Comparison of ENCODE assay signal across 27 cellular contexts in genomic region chr17:19345067-19345460, GRCh38. TPM values are rescaled to one million over a fixed set of nuclear protein-coding genes. Genes with fewer than 3 reads are reported as not detected.
DNase-seq lines count a peak whose midpoint lies in the region; ATAC-seq, FAIRE-seq and TF ChIP-seq lines count a peak whose summit lies in the region.
"Had no signal": no experiment of that assay in that cellular context is flagged by ENCODE, and none has a peak within 500 bp of the region (broad histone marks: within the 10 kb centered on the region; RNA-seq: fewer than 3 reads in every experiment).

No MANE protein-coding gene starts in this region.

- H3K4me3 ChIP-seq in breast epithelium (no peak overlapping the region), mammary epithelial cell (replicated peaks in 1 of 3; ENCODE audit: insufficient read depth in 1 of 3, low read depth in 2 of 3, low read length in 3 of 3) (no peak overlapping the region), K562 (no peak overlapping the region), neuronal stem cell (ENCODE audit: low read length in 2 of 2) (no peak overlapping the region), uterus (no peak overlapping the region)
- H3K4me3 ChIP-seq: esophagus squamous epithelium, GM12878, heart right ventricle had no signal

- intact Hi-C loops in breast epithelium (cut with DNase I; ENCODE audit: low total_unique reads) (no loop called here), mammary epithelial cell (cut with micrococcal nuclease) (no loop called here), K562 (cut with micrococcal nuclease) (no loop called here), uterus (cut with DNase I; ENCODE audit: low total_unique reads) (no loop called here)

- peaks cover 3% of the 10 kb centered on the region for H3K79me1 ChIP-seq in neuronal stem cell (ENCODE audit: low read depth, low read length)

- TF ChIP-seq CTCF in breast epithelium (IDR thresholded peaks at IDR 0.05) = no peak
- no peak for TF ChIP-seq CTCF in mammary epithelial cell (conservative IDR thresholded peaks at IDR 0.05 in 1 of 2, IDR thresholded peaks at IDR 0.05 in 1 of 2; ENCODE audit: extremely low read depth in 1 of 2, insufficient read depth in 1 of 2, low read depth in 1 of 2, low read length in 2 of 2)
- no peak for TF ChIP-seq CTCF in K562 (IDR thresholded peaks at IDR 0.05 in 2 of 3, conservative IDR thresholded peaks at IDR 0.05 in 1 of 3; ENCODE audit: insufficient read depth in 2 of 3, low read depth in 1 of 3, low read length in 3 of 3)
- TF ChIP-seq CTCF in uterus (IDR thresholded peaks at IDR 0.05) = no peak

- H3K9ac ChIP-seq in mammary epithelial cell (ENCODE audit: insufficient read depth, low read length) (no peak overlapping the region), K562 (ENCODE audit: insufficient read depth in 1 of 2, low read depth in 2 of 2, low read length in 2 of 2) (0 out of 4 replicates have a peak overlapping the region, but pooled peaks of 1 of the 2 experiments have one; percentile 45), neuronal stem cell (ENCODE audit: low read depth, low read length, poor library complexity) (no peak overlapping the region)

- H3K27me3 ChIP-seq in breast epithelium = no peaks in the 10 kb centered on the region
- no peaks in the 10 kb centered on the region for H3K27me3 ChIP-seq in mammary epithelial cell (ENCODE audit: insufficient read depth, low read length)
- no peaks in the 10 kb centered on the region for H3K27me3 ChIP-seq in K562 (ENCODE audit: control insufficient read depth in 2 of 2, insufficient read depth in 2 of 2, low read length in 2 of 2)
- H3K27me3 ChIP-seq in neuronal stem cell (ENCODE audit: control insufficient read depth in 3 of 3, insufficient read depth in 3 of 3, low read depth in 1 of 3, low read length in 3 of 3) = no peaks in the 10 kb centered on the region
- no peaks in the 10 kb centered on the region for H3K27me3 ChIP-seq in uterus
- H3K27me3 ChIP-seq: esophagus squamous epithelium, foreskin keratinocyte, heart right ventricle had no signal

- no peak overlapping the region for H4K91ac ChIP-seq in neuronal stem cell (ENCODE audit: low read depth, low read length, poor library complexity)

- H3K4ac ChIP-seq in neuronal stem cell (ENCODE audit: low read length) = no peak overlapping the region

- H3K4me2 ChIP-seq in mammary epithelial cell (ENCODE audit: insufficient read depth, low read depth, low read length) (no peak overlapping the region), K562 (ENCODE audit: insufficient read depth, low read length) (no peak overlapping the region), neuronal stem cell (ENCODE audit: insufficient read depth, low read length, poor library complexity, severe bottlenecking) (no peak overlapping the region)

- in situ Hi-C loops in mammary epithelial cell (cut with MboI; ENCODE audit: low sequenced_read_pairs in 2 of 2) (no loop called here), K562 (cut with MboI) (no loop called here)

- H2AK5ac ChIP-seq in neuronal stem cell (ENCODE audit: low read depth, low read length) = no peak overlapping the region

- H3K27ac ChIP-seq in breast epithelium (peak overlapping the region; percentile 75 to 93), mammary epithelial cell (ENCODE audit: insufficient read depth, low read depth, low read length) (no peak overlapping the region), K562 (ENCODE audit: extremely low read depth, low read depth, low read length) (no peak overlapping the region), neuronal stem cell (replicated peaks; ENCODE audit: low read length) (no peak overlapping the region), uterus (peak overlapping the region; percentile 88 to 98)
- H3K27ac ChIP-seq: foreskin keratinocyte had no signal

- no peak overlapping the region for H2BK5ac ChIP-seq in neuronal stem cell (ENCODE audit: low read length)

- ATAC-seq in K562 (no peak), GM21526 (IDR thresholded peaks at IDR 0.05; ENCODE audit: low FRiP score, unreplicated experiment) (no peak)
- ATAC-seq: activated CD8-positive, alpha-beta T cell treated with anti-CD3 and anti-CD28 coated beads, Interleukin-2, amount 10 ng/mL, durations not matched to agents 7 days and 5 days; foreskin keratinocyte; GM12878 had no signal

- H3K79me2 ChIP-seq in mammary epithelial cell (ENCODE audit: insufficient read depth, low read length) = no peaks in the 10 kb centered on the region
- no peaks in the 10 kb centered on the region for H3K79me2 ChIP-seq in K562 (ENCODE audit: control insufficient read depth, insufficient read depth, low read length)

- no peak overlapping the region for H2BK120ac ChIP-seq in neuronal stem cell (ENCODE audit: low read depth, low read length)

- H3K14ac ChIP-seq in neuronal stem cell (ENCODE audit: low read length) = no peak overlapping the region

- no peaks in the 10 kb centered on the region for H3K9me1 ChIP-seq in K562 (ENCODE audit: control insufficient read depth, insufficient read depth, low read length)

- no peak overlapping the region for H2AFZ ChIP-seq in mammary epithelial cell (ENCODE audit: low read depth, low read length)
- H2AFZ ChIP-seq in K562 (ENCODE audit: low read depth, low read length) = no peak overlapping the region
- H2AFZ ChIP-seq in neuronal stem cell (ENCODE audit: low read length) = no peak overlapping the region

- WGBS in mammary epithelial cell (ENCODE audit: low coverage, missing lambda C conversion rate) = 88% methylated on average over 7 of the region's 7 CpGs
- WGBS in K562 (ENCODE audit: insufficient coverage, low coverage, missing lambda C conversion rate) = 75% methylated on average over 6 of the region's 7 CpGs
- WGBS in neuronal stem cell (ENCODE audit: extremely low coverage in 2 of 2, insufficient read length in 2 of 2, insufficient replicate concordance in 1 of 2), 2 donors = no CpG with 5 or more reads among the region's 7 CpGs

- no peak overlapping the region for H4K8ac ChIP-seq in neuronal stem cell (ENCODE audit: low read depth, low read length)

- dilution Hi-C loops in mammary epithelial cell (cut with HindIII; ENCODE audit: low sequenced_read_pairs) = no loop called here

- no peak for FAIRE-seq in K562 (lab: Jason Lieb, UNC)
- FAIRE-seq: GM12878, RCC 7860 had no signal

- H4K20me1 ChIP-seq in mammary epithelial cell (ENCODE audit: insufficient read depth, low read length) = no peaks in the 10 kb centered on the region
- H4K20me1 ChIP-seq in K562 (replicated peaks; ENCODE audit: control insufficient read depth, insufficient read depth, low read length) = no peaks in the 10 kb centered on the region; the same call in 1 of the 2 replicates

- DNase-seq in breast epithelium (ENCODE audit: low spot score in 2 of 2) (peak in 1 of 2 donors; percentile 39), mammary epithelial cell (no peak), K562 (ENCODE audit: extremely low read depth in 1 of 4, low spot score in 3 of 4) (no peak), neuronal stem cell (ENCODE audit: low spot score) (no peak), uterus (peak in 1 of 2 donors; percentile 17), DMS153 (lab: John Stamatoyannopoulos, UW) (no peak)
- DNase-seq in stimulated activated CD4-positive, alpha-beta T cell treated with anti-CD3 and anti-CD28 coated beads, Interleukin-12 subunit alpha, Interleukin-12 subunit beta, amount 100 ng/mL, for 4 hours = no peak
- DNase-seq: activated CD8-positive, alpha-beta T cell treated with anti-CD3 and anti-CD28 coated beads, Interleukin-2, amount 10 ng/mL, durations not matched to agents 7 days and 5 days; activated gamma-delta T cell; activated naive CD8-positive, alpha-beta T cell treated with anti-CD3 and anti-CD28 coated beads for 36 hours; activated T-cell treated with anti-CD3 and anti-CD28 coated beads for 4 hours; dermis blood vessel endothelial cell; esophagus squamous epithelium; foreskin keratinocyte; heart right ventricle; midbrain; MV-4-11; naive B cell; NCI-H1436; NCI-H2081 treated with DMSO at 0.1 percent for 48 hours; NCI-H446; NCI-H748 treated with DMSO at 0.1 percent for 48 hours; occipital lobe; stimulated activated naive CD4-positive, alpha-beta T cell had no signal

- H3K23ac ChIP-seq in neuronal stem cell (ENCODE audit: low read depth, low read length, poor library complexity) = no peak overlapping the region

- H3K9me3 ChIP-seq in breast epithelium (no peaks in the 10 kb centered on the region), mammary epithelial cell (replicated peaks; ENCODE audit: insufficient read depth, low read length) (no peaks in the 10 kb centered on the region), K562 (replicated peaks; ENCODE audit: control insufficient read depth, insufficient read depth, low read depth, low read length) (no peaks in the 10 kb centered on the region), neuronal stem cell (replicated peaks in 1 of 2; ENCODE audit: control insufficient read depth in 2 of 2, insufficient read depth in 1 of 2, low read depth in 1 of 2, low read length in 2 of 2) (peaks cover 0 to 2% of the 10 kb centered on the region in 2 donors), uterus (no peaks in the 10 kb centered on the region)
- H3K9me3 ChIP-seq: esophagus squamous epithelium, heart right ventricle had no signal

- CTCF ChIA-PET in mammary epithelial cell (lab: Charles Lee; ENCODE audit: low non-redundant PET) = no interaction called here
- CTCF ChIA-PET in K562 (lab: Yijun Ruan, JAX; ENCODE audit: low intra/inter-chr PET ratio) = no interaction called here

- H3K36me3 ChIP-seq in breast epithelium = no peaks in the 10 kb centered on the region
- no peaks in the 10 kb centered on the region for H3K36me3 ChIP-seq in mammary epithelial cell (ENCODE audit: insufficient read depth, low read length)
- no peaks in the 10 kb centered on the region for H3K36me3 ChIP-seq in K562 (ENCODE audit: control insufficient read depth, insufficient read depth, low read length)
- peaks cover 0 to 5% of the 10 kb centered on the region in 2 donors for H3K36me3 ChIP-seq in neuronal stem cell (replicated peaks in 1 of 2; ENCODE audit: control insufficient read depth in 2 of 2, insufficient read depth in 2 of 2, low read length in 2 of 2)
- no peaks in the 10 kb centered on the region for H3K36me3 ChIP-seq in uterus
- H3K36me3 ChIP-seq: esophagus squamous epithelium, heart right ventricle had no signal

- no peak overlapping the region for H2BK15ac ChIP-seq in neuronal stem cell (ENCODE audit: low read length)

- H3K4me1 ChIP-seq in breast epithelium (peaks cover 0 to 11% of the 10 kb centered on the region in 2 donors), mammary epithelial cell (ENCODE audit: insufficient read depth, low read length) (peaks cover 14% of the 10 kb centered on the region), K562 (replicated peaks in 1 of 2; ENCODE audit: control insufficient read depth in 2 of 2, insufficient read depth in 2 of 2, low read length in 2 of 2) (peaks cover 22 to 47% of the 10 kb centered on the region in 2 experiments), neuronal stem cell (ENCODE audit: control insufficient read depth in 2 of 2, insufficient read depth in 1 of 2, low read depth in 1 of 2, low read length in 2 of 2) (peaks cover 15 to 19% of the 10 kb centered on the region in 2 donors), uterus (peaks cover 16 to 33% of the 10 kb centered on the region in 2 donors)

- TF ChIP-seq RAD21 in K562 (CRISPR knock-in tag; conservative IDR thresholded peaks at IDR 0.05 in 1 of 2, IDR thresholded peaks at IDR 0.05 in 1 of 2) = no peak

- TF ChIP-seq POLR2A in breast epithelium (IDR thresholded peaks at IDR 0.05) (no peak), K562 (conservative IDR thresholded peaks at IDR 0.05) (no peak), uterus (IDR thresholded peaks at IDR 0.05) (no peak)

- peak overlapping the region; percentile 25 for H3K18ac ChIP-seq in neuronal stem cell (ENCODE audit: low read length)

- BruUV-seq in mammary epithelial cell (replicated peaks; lab: Mats Ljungman, UMichigan) (no TSS peak), K562 (replicated peaks; lab: Mats Ljungman, UMichigan) (no TSS peak)

- no peak for TF ChIP-seq EP300 in K562 (IDR thresholded peaks at IDR 0.05; ENCODE audit: low read length)

- POLR2A ChIA-PET in K562 (lab: Yijun Ruan, JAX) = no interaction called here

- no peak overlapping the region for H2BK12ac ChIP-seq in neuronal stem cell (ENCODE audit: low read length)

RNA-seq across cellular contexts. Expression of gene B9D1, which starts 17.5 kb away (rescaled TPM):
- total RNA-seq in breast epithelium = 10 to 100 TPM; 14.4 to 29.2 (median 28.4) TPM
- total RNA-seq in mammary epithelial cell = 10 to 100 TPM; 21.2 to 23.2 TPM
- polyA plus RNA-seq in mammary epithelial cell = 39.0 TPM
- 25.0 TPM for polyA minus RNA-seq in mammary epithelial cell
- total RNA-seq in K562 (2011; cell fraction: chromatin; rRNA removed; ENCODE audit: low replicate concordance) = 15.4 and 25.4 TPM in 2 replicates
- total RNA-seq in K562 (2011; cell fraction: nucleolus; rRNA removed) = 22.5 and 35.0 TPM in 2 replicates
- total RNA-seq in K562 (2011; cell fraction: nucleoplasm; rRNA removed) = 21.7 and 23.8 TPM in 2 replicates
- total RNA-seq in K562 (2014; rRNA removed) = 24.0 and 24.9 TPM in 2 replicates
- total RNA-seq in K562 (2014; rRNA removed; fragmentation: Illumina TruSeq; extraction: Trizol) = 7.6 and 10.3 TPM in 2 replicates
- 8.9 and 10.0 TPM in 2 replicates for total RNA-seq in K562 (2015; rRNA removed; fragmentation: Illumina TruSeq; extraction: Trizol)
- total RNA-seq in K562 (2021) = 12.7 and 15.0 TPM in 2 replicates
- polyA plus RNA-seq in K562 (2011; rRNA removed) = 23.4 and 28.0 TPM in 2 replicates
- 26.8 and 45.5 TPM in 2 replicates for polyA plus RNA-seq in K562 (2011; cell fraction: cytosol; rRNA removed)
- 43.7 and 59.8 TPM in 2 replicates for polyA plus RNA-seq in K562 (2011; cell fraction: nucleus; rRNA removed)
- 14.9 and 22.4 TPM in 2 replicates for polyA plus RNA-seq in K562 (2012)
- 14.3 and 18.9 TPM in 2 replicates for polyA plus RNA-seq in K562 (2014; fragmentation: Illumina TruSeq; extraction: Trizol)
- 10 to 100 TPM in 1 of 2 experiments, 1 to 10 TPM in 1; 9.5 to 17.9 TPM for polyA plus RNA-seq in K562 (2014; fragmentation: Nextera tagmentation; extraction: Ambion mirVana)
- 26.5 and 28.8 TPM in 2 replicates for polyA plus RNA-seq in K562 (2014; rRNA removed)
- polyA minus RNA-seq in K562 (2011; rRNA and poly(A)+ RNA removed) = 7.7 and 16.5 TPM in 2 replicates
- polyA minus RNA-seq in K562 (2011; cell fraction: cytosol; rRNA and poly(A)+ RNA removed) = 6.1 and 8.9 TPM in 2 replicates
- polyA minus RNA-seq in K562 (2011; cell fraction: nucleus; rRNA and poly(A)+ RNA removed) = 11.6 and 13.3 TPM in 2 replicates
- polyA plus RNA-seq in neuronal stem cell (2013, experiment 1 of 2) = 22.2 TPM
- 23.4 TPM for polyA plus RNA-seq in neuronal stem cell (2013, experiment 2 of 2)
- 100 to 1,000 TPM in 1 of 4 donors, 10 to 100 TPM in 2, 1 to 10 TPM in 1; 3.8 to 105 (median 25.6) TPM for total RNA-seq in uterus

RNA-seq across cellular contexts. Expression of gene MAPK7, which starts 33.2 kb away (rescaled TPM):
- total RNA-seq in breast epithelium = 10 to 100 TPM; 21.4 to 39.0 (median 22.7) TPM
- total RNA-seq in mammary epithelial cell = 10 to 100 TPM; 19.1 to 21.5 TPM
- polyA plus RNA-seq in mammary epithelial cell = 11.2 TPM
- polyA minus RNA-seq in mammary epithelial cell = 31.2 TPM
- 7.3 and 21.2 TPM in 2 replicates for total RNA-seq in K562 (2011; cell fraction: chromatin; rRNA removed; ENCODE audit: low replicate concordance)
- total RNA-seq in K562 (2011; cell fraction: nucleolus; rRNA removed) = 8.8 and 12.7 TPM in 2 replicates
- total RNA-seq in K562 (2011; cell fraction: nucleoplasm; rRNA removed) = 5.4 and 6.3 TPM in 2 replicates
- total RNA-seq in K562 (2014; rRNA removed) = 2.5 and 4.5 TPM in 2 replicates
- total RNA-seq in K562 (2014; rRNA removed; fragmentation: Illumina TruSeq; extraction: Trizol) = 1.1 TPM in 2 replicates
- total RNA-seq in K562 (2015; rRNA removed; fragmentation: Illumina TruSeq; extraction: Trizol) = 2.5 and 2.7 TPM in 2 replicates
- total RNA-seq in K562 (2021) = 7.4 and 7.5 TPM in 2 replicates
- polyA plus RNA-seq in K562 (2011; rRNA removed) = 2.5 and 2.9 TPM in 2 replicates
- 2.3 and 4.4 TPM in 2 replicates for polyA plus RNA-seq in K562 (2011; cell fraction: cytosol; rRNA removed)
- 8.0 and 15.0 TPM in 2 replicates for polyA plus RNA-seq in K562 (2011; cell fraction: nucleus; rRNA removed)
- 5.2 and 6.4 TPM in 2 replicates for polyA plus RNA-seq in K562 (2012)
- 3.3 and 5.5 TPM in 2 replicates for polyA plus RNA-seq in K562 (2014; fragmentation: Illumina TruSeq; extraction: Trizol)
- under 1 TPM; 0.46 to 0.68 TPM for polyA plus RNA-seq in K562 (2014; fragmentation: Nextera tagmentation; extraction: Ambion mirVana)
- 4.3 and 6.2 TPM in 2 replicates for polyA plus RNA-seq in K562 (2014; rRNA removed)
- 4.3 and 5.0 TPM in 2 replicates for polyA minus RNA-seq in K562 (2011; rRNA and poly(A)+ RNA removed)
- 2.9 and 5.5 TPM in 2 replicates for polyA minus RNA-seq in K562 (2011; cell fraction: cytosol; rRNA and poly(A)+ RNA removed)
- 14.0 and 14.4 TPM in 2 replicates for polyA minus RNA-seq in K562 (2011; cell fraction: nucleus; rRNA and poly(A)+ RNA removed)
- 21.1 TPM for polyA plus RNA-seq in neuronal stem cell (2013, experiment 1 of 2)
- 21.3 TPM for polyA plus RNA-seq in neuronal stem cell (2013, experiment 2 of 2)
- 10 to 100 TPM in 3 of 4 donors, 1 to 10 TPM in 1; 3.3 to 72.8 (median 18.3) TPM for total RNA-seq in uterus

RNA-seq across cellular contexts. Expression of gene MFAP4, which starts 41.9 kb away (rescaled TPM):
- total RNA-seq in breast epithelium (100 to 1,000 TPM in 2 of 3 donors, 10 to 100 TPM in 1; 45.5 to 186 (median 116) TPM), mammary epithelial cell (under 1 TPM in 1 of 2 donors, not detected in 1; 0.33 TPM), K562 (2014; rRNA removed) (not detected in 2 replicates), K562 (2014; rRNA removed; fragmentation: Illumina TruSeq; extraction: Trizol) (not detected in 2 replicates), K562 (2015; rRNA removed; fragmentation: Illumina TruSeq; extraction: Trizol) (not detected in 2 replicates), K562 (2021) (0.24 and 0.36 TPM in 2 replicates), uterus (100 to 1,000 TPM in 2 of 4 donors, 10 to 100 TPM in 2; 81.2 to 149 (median 117) TPM)
- polyA plus RNA-seq in mammary epithelial cell (not detected), K562 (2011; rRNA removed) (not detected in 2 replicates), K562 (2014; fragmentation: Illumina TruSeq; extraction: Trizol) (not detected in 2 replicates), K562 (2014; fragmentation: Nextera tagmentation; extraction: Ambion mirVana) (under 1 TPM in 1 of 2 experiments, not detected in 1; 0.07 TPM), K562 (2014; rRNA removed) (not detected in 2 replicates)
- not detected for polyA minus RNA-seq in mammary epithelial cell
- total RNA-seq in K562 (2011; cell fraction: chromatin; rRNA removed; ENCODE audit: low replicate concordance) = not detected in 2 replicates
- not detected in 2 replicates for total RNA-seq in K562 (2011; cell fraction: nucleolus; rRNA removed)
- not detected in 2 replicates for total RNA-seq in K562 (2011; cell fraction: nucleoplasm; rRNA removed)
- not detected in 2 replicates for polyA plus RNA-seq in K562 (2011; cell fraction: cytosol; rRNA removed)
- polyA plus RNA-seq in K562 (2011; cell fraction: nucleus; rRNA removed) = not detected in 2 replicates
- polyA plus RNA-seq in K562 (2012) = 1.0 TPM in 1 of 2 replicates, not detected in the other
- not detected in 2 replicates for polyA minus RNA-seq in K562 (2011; rRNA and poly(A)+ RNA removed)
- not detected in 2 replicates for polyA minus RNA-seq in K562 (2011; cell fraction: cytosol; rRNA and poly(A)+ RNA removed)
- polyA minus RNA-seq in K562 (2011; cell fraction: nucleus; rRNA and poly(A)+ RNA removed) = not detected in 2 replicates
- 0.18 TPM for polyA plus RNA-seq in neuronal stem cell (2013, experiment 1 of 2)
- polyA plus RNA-seq in neuronal stem cell (2013, experiment 2 of 2) = 0.07 TPM
- total RNA-seq: activated CD8-positive, alpha-beta T cell treated with anti-CD3 and anti-CD28 coated beads, Interleukin-2, amount 10 ng/mL, durations not matched to agents 7 days and 5 days; dermis blood vessel endothelial cell; foreskin keratinocyte had no signal
- polyA plus RNA-seq: foreskin keratinocyte had no signal

Comparison
In these comparisons a context has a peak if more than half of its experiments do, and no peak if none do; other contexts are left out.
1. H3K27ac ChIP-seq: peak in breast epithelium (2 of 2) and uterus (2 of 2); none in mammary epithelial cell (single experiment), K562 (single experiment) and neuronal stem cell (single experiment).
2. RNA of gene MFAP4, which starts 41.9 kb away (total RNA-seq): 81.2 to 149 TPM in uterus and 45.5 to 186 TPM in breast epithelium; 0.33 TPM in mammary epithelial cell and 0.24 to 0.36 TPM in K562; every median in the first group is over 10 times any median in the second.